11 cellular contexts compared by ENCODE assay signal in genomic region chr4:139977838-139978604, GRCh38.
DNase-seq lines count a peak whose midpoint lies in the region; ATAC-seq, FAIRE-seq and TF ChIP-seq lines count a peak whose summit lies in the region.
"Had no signal": no experiment of that assay in that cellular context is flagged by ENCODE, and none has a peak within 500 bp of the region (broad histone marks: within the 10 kb centered on the region; RNA-seq: fewer than 3 reads in every experiment).

No MANE protein-coding gene starts in this region.

- peak overlapping the region; percentile 39 for H3K27ac ChIP-seq in upper lobe of right lung
- H3K27ac ChIP-seq: colonic mucosa had no signal

- no peak for DNase-seq in activated naive CD8-positive, alpha-beta T cell treated with anti-CD3 and anti-CD28 coated beads, Interleukin-2, amount 10 ng/mL, durations not matched to agents 7 days and 5 days
- DNase-seq in activated naive CD8-positive, alpha-beta T cell treated with anti-CD3 and anti-CD28 coated beads, Interleukin-2, amount 50 U/mL, for 24 hours, result no peak
- peak; percentile 21 for DNase-seq in NCI-H1092 treated with DMSO at 0.1 percent for 48 hours (lab: John Stamatoyannopoulos, UW)
- no peak for DNase-seq in upper lobe of right lung
- DNase-seq in MG63, result no peak
- no peak for DNase-seq in H54 (ENCODE audit: insufficient read length, low spot score)
- DNase-seq in activated effector memory CD4-positive, alpha-beta T cell treated with Interleukin-2 at 50 U/mL for 16 hours, result no peak
- DNase-seq: colonic mucosa, hypothalamus had no signal

- intact Hi-C loops in upper lobe of right lung (cut with DNase I), result no loop called here

- H3K4me1 Mint-ChIP-seq in activated naive CD8-positive, alpha-beta T cell treated with anti-CD3 and anti-CD28 coated beads, Interleukin-2, amount 10 ng/mL, durations not matched to agents 7 days and 5 days, result peaks cover 44% of the 10 kb centered on the region
- H3K4me1 Mint-ChIP-seq in activated naive CD8-positive, alpha-beta T cell treated with anti-CD3 and anti-CD28 coated beads, Interleukin-2, amount 50 U/mL, for 24 hours, result peaks cover 26% of the 10 kb centered on the region

- TF ChIP-seq CTCF in upper lobe of right lung (IDR thresholded peaks at IDR 0.05), result no peak

- TF ChIP-seq POLR2A in H54 (IDR thresholded peaks at IDR 0.05; ENCODE audit: low read depth, low read length), result no peak

- H3K27me3 ChIP-seq in upper lobe of right lung (no peaks in the 10 kb centered on the region), MG63 (no peaks in the 10 kb centered on the region)
- H3K27me3 ChIP-seq: colonic mucosa had no signal

- H3K4me1 ChIP-seq in upper lobe of right lung, result peaks cover 44% of the 10 kb centered on the region

- POLR2A ChIA-PET in activated naive CD8-positive, alpha-beta T cell treated with anti-CD3 and anti-CD28 coated beads, Interleukin-2, amount 10 ng/mL, durations not matched to agents 7 days and 5 days (lab: Charles Lee), result interaction anchor here (1.4 kb wide), 1 partner anchor 27 kb away, joined by 6 read pairs; no protein-coding TSS in a partner anchor

- no peak for FAIRE-seq in H54 (lab: Jason Lieb, UNC)

- H3K9me3 Mint-ChIP-seq in activated naive CD8-positive, alpha-beta T cell treated with anti-CD3 and anti-CD28 coated beads, Interleukin-2, amount 10 ng/mL, durations not matched to agents 7 days and 5 days, result peaks cover 2% of the 10 kb centered on the region
- no peaks in the 10 kb centered on the region for H3K9me3 Mint-ChIP-seq in activated naive CD8-positive, alpha-beta T cell treated with anti-CD3 and anti-CD28 coated beads, Interleukin-2, amount 50 U/mL, for 24 hours

- H3K36me3 ChIP-seq in upper lobe of right lung (no peaks in the 10 kb centered on the region), MG63 (no peaks in the 10 kb centered on the region)
- H3K36me3 ChIP-seq: colonic mucosa had no signal

- peaks cover 12% of the 10 kb centered on the region for H3K36me3 Mint-ChIP-seq in activated naive CD8-positive, alpha-beta T cell treated with anti-CD3 and anti-CD28 coated beads, Interleukin-2, amount 10 ng/mL, durations not matched to agents 7 days and 5 days
- H3K36me3 Mint-ChIP-seq in activated naive CD8-positive, alpha-beta T cell treated with anti-CD3 and anti-CD28 coated beads, Interleukin-2, amount 50 U/mL, for 24 hours (ENCODE audit: low read depth), result peaks cover 2% of the 10 kb centered on the region

- no peak overlapping the region for H3K4me3 ChIP-seq in upper lobe of right lung
- H3K4me3 ChIP-seq in MG63, result no peak overlapping the region
- H3K4me3 ChIP-seq: colonic mucosa had no signal

- H3K27ac Mint-ChIP-seq in activated naive CD8-positive, alpha-beta T cell treated with anti-CD3 and anti-CD28 coated beads, Interleukin-2, amount 10 ng/mL, durations not matched to agents 7 days and 5 days, result peak overlapping the region; percentile 69
- no peak overlapping the region for H3K27ac Mint-ChIP-seq in activated naive CD8-positive, alpha-beta T cell treated with anti-CD3 and anti-CD28 coated beads, Interleukin-2, amount 50 U/mL, for 24 hours

- no peak overlapping the region for H3K4me3 Mint-ChIP-seq in activated naive CD8-positive, alpha-beta T cell treated with anti-CD3 and anti-CD28 coated beads, Interleukin-2, amount 10 ng/mL, durations not matched to agents 7 days and 5 days
- H3K4me3 Mint-ChIP-seq in activated naive CD8-positive, alpha-beta T cell treated with anti-CD3 and anti-CD28 coated beads, Interleukin-2, amount 50 U/mL, for 24 hours, result no peak overlapping the region

- no peak for ATAC-seq in activated naive CD8-positive, alpha-beta T cell treated with anti-CD3 and anti-CD28 coated beads, Interleukin-2, amount 10 ng/mL, durations not matched to agents 7 days and 5 days (ENCODE audit: low read depth)
- ATAC-seq in activated naive CD8-positive, alpha-beta T cell treated with anti-CD3 and anti-CD28 coated beads, Interleukin-2, amount 50 U/mL, for 24 hours, result no peak
- ATAC-seq in HG02610 (IDR thresholded peaks at IDR 0.05; ENCODE audit: unreplicated experiment) (peak; percentile 30), upper lobe of right lung (peak; percentile 43)
- ATAC-seq: Right ventricle myocardium inferior had no signal

- no peaks in the 10 kb centered on the region for H3K9me3 ChIP-seq in upper lobe of right lung
- no peaks in the 10 kb centered on the region for H3K9me3 ChIP-seq in MG63
- H3K9me3 ChIP-seq: colonic mucosa had no signal

- no peaks in the 10 kb centered on the region for H3K27me3 Mint-ChIP-seq in activated naive CD8-positive, alpha-beta T cell treated with anti-CD3 and anti-CD28 coated beads, Interleukin-2, amount 10 ng/mL, durations not matched to agents 7 days and 5 days
- H3K27me3 Mint-ChIP-seq in activated naive CD8-positive, alpha-beta T cell treated with anti-CD3 and anti-CD28 coated beads, Interleukin-2, amount 50 U/mL, for 24 hours, result no peaks in the 10 kb centered on the region

Comparison
In these comparisons a context has a peak if more than half of its experiments do, and no peak if none do; other contexts are left out.
1. ATAC-seq: peak in HG02610 (single experiment) and upper lobe of right lung (single experiment); none in activated naive CD8-positive, alpha-beta T cell treated with anti-CD3 and anti-CD28 coated beads, Interleukin-2, amount 10 ng/mL, durations not matched to agents 7 days and 5 days (single experiment) and activated naive CD8-positive, alpha-beta T cell treated with anti-CD3 and anti-CD28 coated beads, Interleukin-2, amount 50 U/mL, for 24 hours (single experiment).